10 cellular contexts compared by ENCODE assay signal in genomic region chr2:230737791-230738226, GRCh38. TPM values are rescaled to one million over a fixed set of nuclear protein-coding genes. Genes with fewer than 3 reads are reported as not detected.
A peak's percentile ranks its signal among the peaks of the same experiment; 100 is the strongest.
DNase-seq lines count a peak whose midpoint lies in the region; TF ChIP-seq lines count a peak whose summit lies in the region.
"Had no signal": no experiment of that assay in that cellular context is flagged by ENCODE, and none has a peak within 500 bp of the region (broad histone marks: within the 10 kb centered on the region; RNA-seq: fewer than 3 reads in every experiment).

No MANE protein-coding gene starts in this region.

- no peaks in the 10 kb centered on the region for H3K9me3 Mint-ChIP-seq in T-helper 1 cell treated with Interleukin-12 subunit alpha and Interleukin-12 subunit beta and Interleukin-4 antibody, amounts not matched to agents 30 μg/mL and 1 μg/mL, for 36 hours
- H3K9me3 Mint-ChIP-seq in activated CD4-positive, alpha-beta memory T cell treated with anti-CD3 and anti-CD28 coated beads for 36 hours, result no peaks in the 10 kb centered on the region

- DNase-seq in T-helper 1 cell, result no peak
- DNase-seq in activated CD4-positive, alpha-beta memory T cell treated with anti-CD3 and anti-CD28 coated beads for 36 hours, result no peak
- peak; percentile 49 for DNase-seq in kidney glomerular epithelial cell (lab: John Stamatoyannopoulos, UW)
- no peak for DNase-seq in smooth muscle cell (lab: John Stamatoyannopoulos, UW; ENCODE audit: unreplicated experiment)
- DNase-seq in T1000 (lab: John Stamatoyannopoulos, UW), result no peak
- no peak for DNase-seq in NCI-H345 (lab: John Stamatoyannopoulos, UW)
- DNase-seq in testis, result no peak
- DNase-seq: cerebellar nuclear complex, NCI-H524 treated with DMSO at 0.1 percent for 48 hours had no signal

- H3K36me3 ChIP-seq in smooth muscle cell (ENCODE audit: low read depth) (no peaks in the 10 kb centered on the region), testis (ENCODE audit: low read depth, missing control alignments) (no peaks in the 10 kb centered on the region)

- no peaks in the 10 kb centered on the region for H3K27me3 ChIP-seq in smooth muscle cell (ENCODE audit: low read depth)
- H3K27me3 ChIP-seq in testis, result no peaks in the 10 kb centered on the region

- H3K36me3 Mint-ChIP-seq in T-helper 1 cell treated with Interleukin-12 subunit alpha and Interleukin-12 subunit beta and Interleukin-4 antibody, amounts not matched to agents 30 μg/mL and 1 μg/mL, for 36 hours (ENCODE audit: low read depth), result peaks cover 38% of the 10 kb centered on the region
- peaks cover 29% of the 10 kb centered on the region for H3K36me3 Mint-ChIP-seq in activated CD4-positive, alpha-beta memory T cell treated with anti-CD3 and anti-CD28 coated beads for 36 hours

- H3K4me3 Mint-ChIP-seq in T-helper 1 cell treated with Interleukin-12 subunit alpha and Interleukin-12 subunit beta and Interleukin-4 antibody, amounts not matched to agents 30 μg/mL and 1 μg/mL, for 36 hours, result peak overlapping the region; percentile 18
- no peak overlapping the region for H3K4me3 Mint-ChIP-seq in activated CD4-positive, alpha-beta memory T cell treated with anti-CD3 and anti-CD28 coated beads for 36 hours

- peak overlapping the region; percentile 2 for H3K4me3 ChIP-seq in smooth muscle cell
- no peak overlapping the region for H3K4me3 ChIP-seq in testis

- peaks cover 89% of the 10 kb centered on the region for H3K79me2 ChIP-seq in smooth muscle cell (ENCODE audit: low read depth)

- intact Hi-C loops in activated CD4-positive, alpha-beta memory T cell treated with anti-CD3 and anti-CD28 coated beads for 36 hours (cut with micrococcal nuclease), result loop anchor here (2.0 to 5.0 kb wide), 2 partner anchors 13 to 34 kb away; no protein-coding TSS in a partner anchor
- intact Hi-C loops in testis (cut with DNase I; ENCODE audit: low total_unique reads), result no loop called here

- peak overlapping the region; percentile 76 for H3K27ac ChIP-seq in smooth muscle cell (ENCODE audit: low read depth)
- no peak overlapping the region for H3K27ac ChIP-seq in testis

- H3K4me1 Mint-ChIP-seq in T-helper 1 cell treated with Interleukin-12 subunit alpha and Interleukin-12 subunit beta and Interleukin-4 antibody, amounts not matched to agents 30 μg/mL and 1 μg/mL, for 36 hours (ENCODE audit: low read depth), result peaks cover 66% of the 10 kb centered on the region
- H3K4me1 Mint-ChIP-seq in activated CD4-positive, alpha-beta memory T cell treated with anti-CD3 and anti-CD28 coated beads for 36 hours (ENCODE audit: low read depth), result peaks cover 79% of the 10 kb centered on the region

- H3K4me1 ChIP-seq in smooth muscle cell (ENCODE audit: low read depth) (no peaks in the 10 kb centered on the region), testis (peaks cover 12% of the 10 kb centered on the region)

- H3K9me3 ChIP-seq in smooth muscle cell (replicated peaks; ENCODE audit: low read depth), result no peaks in the 10 kb centered on the region
- H3K9me3 ChIP-seq in testis, result no peaks in the 10 kb centered on the region

- peak overlapping the region; percentile 28 for H3K4me2 ChIP-seq in smooth muscle cell

- no peak overlapping the region for H3K9ac ChIP-seq in smooth muscle cell (ENCODE audit: low read depth)

- H4K20me1 ChIP-seq in smooth muscle cell (ENCODE audit: low read depth), result peaks cover 85% of the 10 kb centered on the region

- TF ChIP-seq CTCF in smooth muscle cell (IDR thresholded peaks at IDR 0.05; ENCODE audit: borderline replicate concordance, insufficient read depth, poor library complexity, severe bottlenecking) (no peak), testis (IDR thresholded peaks at IDR 0.05) (no peak)

- no peaks in the 10 kb centered on the region for H3K27me3 Mint-ChIP-seq in T-helper 1 cell treated with Interleukin-12 subunit alpha and Interleukin-12 subunit beta and Interleukin-4 antibody, amounts not matched to agents 30 μg/mL and 1 μg/mL, for 36 hours (ENCODE audit: low read depth)
- no peaks in the 10 kb centered on the region for H3K27me3 Mint-ChIP-seq in activated CD4-positive, alpha-beta memory T cell treated with anti-CD3 and anti-CD28 coated beads for 36 hours

- WGBS in smooth muscle cell (ENCODE audit: low lambda C conversion rate), result 81% methylated on average over 6 of the region's 6 CpGs
- WGBS in testis, 2 donors, result 39 to 53% methylated on average over 6 of the region's 6 CpGs

- TF ChIP-seq POLR2A in testis (IDR thresholded peaks at IDR 0.05), result no peak

- POLR2A ChIA-PET in activated CD4-positive, alpha-beta memory T cell treated with anti-CD3 and anti-CD28 coated beads for 36 hours (lab: Charles Lee), result interaction anchor here (1.0 kb wide), 1 partner anchor 10 kb away, joined by 3 read pairs; no protein-coding TSS in a partner anchor

- no peak overlapping the region for H2AFZ ChIP-seq in smooth muscle cell (ENCODE audit: low read depth)

- H3K27ac Mint-ChIP-seq in T-helper 1 cell treated with Interleukin-12 subunit alpha and Interleukin-12 subunit beta and Interleukin-4 antibody, amounts not matched to agents 30 μg/mL and 1 μg/mL, for 36 hours, result peak overlapping the region; percentile 56
- H3K27ac Mint-ChIP-seq in activated CD4-positive, alpha-beta memory T cell treated with anti-CD3 and anti-CD28 coated beads for 36 hours, result peak overlapping the region; percentile 63

- no peaks in the 10 kb centered on the region for H3F3A ChIP-seq in smooth muscle cell (ENCODE audit: low read depth)

- CTCF ChIA-PET in activated CD4-positive, alpha-beta memory T cell treated with anti-CD3 and anti-CD28 coated beads for 36 hours (lab: Charles Lee), result no interaction called here

RNA-seq across cellular contexts. Expression of gene CAB39, which starts 25.2 kb away (rescaled TPM):
- total RNA-seq in activated CD4-positive, alpha-beta memory T cell treated with anti-CD3 and anti-CD28 coated beads for 36 hours, result 100 to 1,000 TPM; 128 to 129 TPM
- total RNA-seq in smooth muscle cell (62.4 and 62.7 TPM in 2 replicates), testis (10 to 100 TPM; 76.1 to 82.2 TPM)
- polyA plus RNA-seq in smooth muscle cell (21.7 and 25.5 TPM in 2 replicates), testis (ENCODE audit: insufficient read depth, low read depth, low replicate concordance) (76.8 TPM)
